ENCODE assay signal across 33 cellular contexts in genomic region chr6:157047951-157048350, GRCh38.
DNase-seq lines count a peak whose midpoint lies in the region; ATAC-seq and TF ChIP-seq lines count a peak whose summit lies in the region.
"Had no signal": no experiment of that assay in that cellular context is flagged by ENCODE, and none has a peak within 500 bp of the region (broad histone marks: within the 10 kb centered on the region; RNA-seq: fewer than 3 reads in every experiment).

No MANE protein-coding gene starts in this region.

- intact Hi-C loops in left ventricle myocardium superior (cut with micrococcal nuclease): no loop called here
- intact Hi-C loops in left ventricle myocardium inferior (cut with micrococcal nuclease): no loop called here

- TF ChIP-seq CTCF in left ventricle myocardium inferior (IDR thresholded peaks at IDR 0.05; ENCODE audit: borderline replicate concordance): no peak

- no peaks in the 10 kb centered on the region for H3K9me3 ChIP-seq in left ventricle myocardium inferior (replicated peaks)
- H3K9me3 ChIP-seq: A549, ascending aorta, BE2C, esophagus squamous epithelium, right atrium auricular region, SJCRH30, spleen, stomach, thyroid gland, uterus had no signal

- no peak overlapping the region for H3K27ac ChIP-seq in left ventricle myocardium inferior (replicated peaks)
- H3K27ac ChIP-seq: A549, ascending aorta, esophagus squamous epithelium, neural progenitor cell, parathyroid adenoma, right atrium auricular region, SJCRH30, spleen, stomach, uterus had no signal

- no peak for DNase-seq in left ventricle myocardium superior
- DNase-seq in left ventricle myocardium inferior: no peak
- DNase-seq in brain pericyte (ENCODE audit: low read depth, low spot score): peak; percentile 12
- peak; percentile 42 for DNase-seq in fibroblast of the conjunctiva (ENCODE audit: low read depth)
- no peak for DNase-seq in activated CD4-positive, alpha-beta T cell treated with anti-CD3 and anti-CD28 coated beads for 48 hours
- DNase-seq in H7: no peak
- DNase-seq: activated B cell treated with CpG ODN at 0.5 μM for 24 hours; activated CD8-positive, alpha-beta memory T cell treated with anti-CD3 and anti-CD28 coated beads, Interleukin-2, amount 10 ng/mL, durations not matched to agents 7 days and 5 days; activated gamma-delta T cell treated with Interleukin-2 at 50 U/mL for 16 hours; activated naive CD8-positive, alpha-beta T cell treated with anti-CD3 and anti-CD28 coated beads, Interleukin-2, amount 10 ng/mL, durations not matched to agents 7 days and 5 days; activated T-cell treated with anti-CD3 and anti-CD28 coated beads, Interleukin-2, amount 50 U/mL, for 48 hours; BE2C; CD8-positive, alpha-beta memory T cell; cerebellar nuclear complex; DMS153; esophagus squamous epithelium; glutamatergic neuron; NCI-H146; NCI-H2107; NCI-H446 treated with DMSO at 0.1 percent for 48 hours; SJCRH30; spleen; stomach; T-helper 1 cell; thyroid gland; uterus had no signal

- no peaks in the 10 kb centered on the region for H3K27me3 ChIP-seq in left ventricle myocardium inferior (ENCODE audit: low read depth)
- H3K27me3 ChIP-seq in H7 (ENCODE audit: control insufficient read depth, insufficient read depth, low read length): no peaks in the 10 kb centered on the region
- H3K27me3 ChIP-seq: ascending aorta, BE2C, esophagus squamous epithelium, neural progenitor cell, right atrium auricular region, SJCRH30, spleen, stomach, thyroid gland, uterus had no signal

- H3K4me3 ChIP-seq in left ventricle myocardium inferior: no peak overlapping the region
- no peak overlapping the region for H3K4me3 ChIP-seq in H7 (ENCODE audit: insufficient read depth, low read depth, low read length)
- H3K4me3 ChIP-seq: A549, ascending aorta, esophagus squamous epithelium, neural progenitor cell, right atrium auricular region, SJCRH30, spleen, stomach, thyroid gland, uterus had no signal

- ATAC-seq in left ventricle myocardium superior (peak; percentile 26), HG03280 (IDR thresholded peaks at IDR 0.05; ENCODE audit: unreplicated experiment) (no peak), HG03342 (IDR thresholded peaks at IDR 0.05; ENCODE audit: unreplicated experiment) (no peak)
- ATAC-seq: A549; activated CD8-positive, alpha-beta memory T cell treated with anti-CD3 and anti-CD28 coated beads, Interleukin-2, amount 10 ng/mL, durations not matched to agents 7 days and 5 days had no signal

- H3K36me3 ChIP-seq in left ventricle myocardium inferior (no peaks in the 10 kb centered on the region), H7 (replicated peaks; ENCODE audit: control insufficient read depth, insufficient read depth, low read length) (no peaks in the 10 kb centered on the region)
- H3K36me3 ChIP-seq: ascending aorta, BE2C, neural progenitor cell, right atrium auricular region, SJCRH30, spleen, stomach, thyroid gland, uterus had no signal

- H3K4me1 ChIP-seq in left ventricle myocardium inferior: peaks cover 66% of the 10 kb centered on the region
- H3K4me1 ChIP-seq: A549, parathyroid adenoma, uterus had no signal

Comparison
In these comparisons a context has a peak if more than half of its experiments do, and no peak if none do; other contexts are left out.
1. DNase-seq: peak in brain pericyte (single experiment) and fibroblast of the conjunctiva (single experiment); none in left ventricle myocardium superior (single experiment), left ventricle myocardium inferior (single experiment), activated CD4-positive, alpha-beta T cell treated with anti-CD3 and anti-CD28 coated beads for 48 hours (single experiment) and H7 (single experiment).